1 cellular context compared by ENCODE assay signal in genomic region chr10:75292794-75293455, GRCh38.
TF ChIP-seq lines count a peak whose summit lies in the region.

No MANE protein-coding gene starts in this region.

TF ChIP-seq in K562, 482 proteins besides CTCF, POLR2A, EP300 and RAD21 (continued from another document):
- TF ChIP-seq, protein P1, sequence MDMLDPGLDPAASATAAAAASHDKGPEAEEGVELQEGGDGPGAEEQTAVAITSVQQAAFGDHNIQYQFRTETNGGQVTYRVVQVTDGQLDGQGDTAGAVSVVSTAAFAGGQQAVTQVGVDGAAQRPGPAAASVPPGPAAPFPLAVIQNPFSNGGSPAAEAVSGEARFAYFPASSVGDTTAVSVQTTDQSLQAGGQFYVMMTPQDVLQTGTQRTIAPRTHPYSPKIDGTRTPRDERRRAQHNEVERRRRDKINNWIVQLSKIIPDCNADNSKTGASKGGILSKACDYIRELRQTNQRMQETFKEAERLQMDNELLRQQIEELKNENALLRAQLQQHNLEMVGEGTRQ (CRISPR knock-in tag; IDR thresholded peaks at IDR 0.05) = no peak
- TF ChIP-seq PHF20 (IDR thresholded peaks at IDR 0.05; ENCODE audit: partially characterized antibody) (no peak), TCFL5 (CRISPR knock-in tag; conservative IDR thresholded peaks at IDR 0.05) (no peak), BRCA1 (IDR thresholded peaks at IDR 0.05) (no peak), BRCA1 (CRISPR knock-in tag; IDR thresholded peaks at IDR 0.05) (no peak), E2F3 (CRISPR knock-in tag; IDR thresholded peaks at IDR 0.05) (no peak), NFE2L1 (tag; IDR thresholded peaks at IDR 0.05; ENCODE audit: borderline replicate concordance, low read depth) (no peak), HNRNPL (IDR thresholded peaks at IDR 0.05; ENCODE audit: low read depth, low read length) (no peak), FOS (IDR thresholded peaks at IDR 0.05; ENCODE audit: extremely low read depth, insufficient read length) (no peak), TCF7 (IDR thresholded peaks at IDR 0.05; ENCODE audit: borderline replicate concordance) (no peak), ESRRB (CRISPR knock-in tag; IDR thresholded peaks at IDR 0.05; ENCODE audit: borderline replicate concordance) (no peak), MAFF (IDR thresholded peaks at IDR 0.05; ENCODE audit: low read length) (no peak), NCOA2 (IDR thresholded peaks at IDR 0.05; ENCODE audit: partially characterized antibody in 2 of 2) (no peak), CBFB (CRISPR knock-in tag; IDR thresholded peaks at IDR 0.05) (no peak), TRIM24 (IDR thresholded peaks at IDR 0.05) (0 out of 4 replicates have a peak, but pooled peaks of 1 of the 2 experiments have one; percentile 19), ZNF316 (IDR thresholded peaks at IDR 0.05) (peak; percentile 73)
- TF ChIP-seq, protein P2, sequence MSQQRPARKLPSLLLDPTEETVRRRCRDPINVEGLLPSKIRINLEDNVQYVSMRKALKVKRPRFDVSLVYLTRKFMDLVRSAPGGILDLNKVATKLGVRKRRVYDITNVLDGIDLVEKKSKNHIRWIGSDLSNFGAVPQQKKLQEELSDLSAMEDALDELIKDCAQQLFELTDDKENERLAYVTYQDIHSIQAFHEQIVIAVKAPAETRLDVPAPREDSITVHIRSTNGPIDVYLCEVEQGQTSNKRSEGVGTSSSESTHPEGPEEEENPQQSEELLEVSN (IDR thresholded peaks at IDR 0.05; ENCODE audit: borderline replicate concordance in 1 of 2, extremely low read depth in 1 of 2, insufficient read depth in 1 of 2, insufficient read length in 1 of 2, low read depth in 1 of 2, low read length in 1 of 2, poor library complexity in 1 of 2, severe bottlenecking in 1 of 2) = peak in 1 of 2 experiments; percentile 6
TF ChIP-seq in K562: peak in this region for 3.
